ENCODE assay signal across 30 cellular contexts in the genomic region with DNA sequence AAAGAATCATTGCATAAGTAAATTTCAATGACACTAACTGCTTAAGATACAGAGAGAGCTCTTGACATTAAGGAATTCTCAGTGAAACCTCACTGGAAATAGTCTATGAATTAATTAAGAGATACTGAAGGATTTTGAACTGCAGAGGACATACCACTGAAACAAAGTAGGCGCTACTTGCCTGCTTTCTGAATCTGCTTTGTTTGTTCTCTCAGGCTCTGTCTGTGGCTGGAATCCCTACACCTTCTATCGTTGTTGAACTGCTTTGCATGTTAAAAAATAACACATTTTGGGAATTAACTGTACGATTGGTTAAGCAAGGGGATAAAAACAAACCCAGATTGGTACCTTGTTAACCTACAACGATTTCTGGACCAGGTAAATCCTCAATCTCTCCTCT.
"Had no signal": no experiment of that assay in that cellular context is flagged by ENCODE, and none has a peak within 500 bp of the region (broad histone marks: within the 10 kb centered on the region; RNA-seq: fewer than 3 reads in every experiment).

No MANE protein-coding gene starts in this region.

- H3K36me3 Mint-ChIP-seq: activated naive CD4-positive, alpha-beta T cell treated with anti-CD3 and anti-CD28 coated beads, Interleukin-2, amount 10 ng/mL, durations not matched to agents 7 days and 5 days; activated naive CD4-positive, alpha-beta T cell treated with anti-CD3 and anti-CD28 coated beads, Interleukin-2, amount 50 U/mL, for 72 hours; activated naive CD8-positive, alpha-beta T cell treated with anti-CD3 and anti-CD28 coated beads, Interleukin-2, amount 10 ng/mL, durations not matched to agents 7 days and 5 days had no signal

- H3K27ac ChIP-seq: ascending aorta, breast epithelium, cardiac muscle cell, coronary artery, dorsolateral prefrontal cortex had no signal

- H3K27ac Mint-ChIP-seq: activated CD4-positive, alpha-beta memory T cell treated with anti-CD3 and anti-CD28 coated beads, Interleukin-2, amount 10 ng/mL, durations not matched to agents 7 days and 5 days; activated CD4-positive, alpha-beta T cell treated with anti-CD3 and anti-CD28 coated beads for 36 hours; activated CD4-positive, alpha-beta T cell treated with anti-CD3 and anti-CD28 coated beads, Interleukin-2, amount 10 ng/mL, durations not matched to agents 7 days and 5 days; activated naive CD4-positive, alpha-beta T cell treated with anti-CD3 and anti-CD28 coated beads, Interleukin-2, amount 10 ng/mL, durations not matched to agents 7 days and 5 days; activated naive CD4-positive, alpha-beta T cell treated with anti-CD3 and anti-CD28 coated beads, Interleukin-2, amount 50 U/mL, for 72 hours; activated naive CD8-positive, alpha-beta T cell treated with anti-CD3 and anti-CD28 coated beads, Interleukin-2, amount 10 ng/mL, durations not matched to agents 7 days and 5 days; activated T-cell treated with anti-CD3 and anti-CD28 coated beads, Interleukin-2, amount 50 U/mL, for 24 hours; activated T-cell treated with anti-CD3 and anti-CD28 coated beads, Interleukin-2, amount 50 U/mL, for 72 hours; dendritic cell treated with granulocyte-macrophage colony-stimulating factor and Interleukin-4, amounts not matched to agents 40 ng/mL and 50 ng/mL, for 4 days; endodermal cell had no signal

- DNase-seq: activated CD4-positive, alpha-beta memory T cell treated with anti-CD3 and anti-CD28 coated beads, Interleukin-2, amount 10 ng/mL, durations not matched to agents 7 days and 5 days; activated CD4-positive, alpha-beta T cell treated with anti-CD3 and anti-CD28 coated beads for 36 hours; activated CD4-positive, alpha-beta T cell treated with anti-CD3 and anti-CD28 coated beads, Interleukin-2, amount 10 ng/mL, durations not matched to agents 7 days and 5 days; activated CD4-positive, alpha-beta T cell treated with anti-CD3 and anti-CD28 coated beads, Interleukin-2, amount 50 U/mL, for 4 hours; activated CD4-positive, CD25-positive, alpha-beta regulatory T cell; activated CD4-positive, CD25-positive, alpha-beta regulatory T cell treated with anti-CD3 and anti-CD28 coated beads, Interleukin-2, amount 50 U/mL, for 72 hours; activated CD8-positive, alpha-beta memory T cell treated with anti-CD3 and anti-CD28 coated beads, Interleukin-2, amount 50 U/mL, for 48 hours; activated gamma-delta T cell; activated naive CD4-positive, alpha-beta T cell; activated naive CD4-positive, alpha-beta T cell treated with anti-CD3 and anti-CD28 coated beads, Interleukin-2, amount 10 ng/mL, durations not matched to agents 7 days and 5 days; activated naive CD8-positive, alpha-beta T cell treated with anti-CD3 and anti-CD28 coated beads, Interleukin-2, amount 10 ng/mL, durations not matched to agents 7 days and 5 days; activated T-cell treated with anti-CD3 and anti-CD28 coated beads for 4 hours; activated T-cell treated with anti-CD3 and anti-CD28 coated beads, Interleukin-2, amount 50 U/mL, for 24 hours; activated T-cell treated with anti-CD3 and anti-CD28 coated beads, Interleukin-2, amount 50 U/mL, for 72 hours; central memory CD4-positive, alpha-beta T cell; cerebellar nuclear complex; dorsolateral prefrontal cortex; effector memory CD4-positive, alpha-beta T cell; endodermal cell; foreskin fibroblast; T-helper 2 cell had no signal

- FAIRE-seq: frontal cortex had no signal

- H3K9me3 ChIP-seq: ascending aorta, breast epithelium had no signal

- ATAC-seq: activated CD4-positive, alpha-beta T cell treated with anti-CD3 and anti-CD28 coated beads for 36 hours; activated naive CD4-positive, alpha-beta T cell treated with anti-CD3 and anti-CD28 coated beads, Interleukin-2, amount 50 U/mL, for 72 hours; activated T-cell treated with anti-CD3 and anti-CD28 coated beads, Interleukin-2, amount 50 U/mL, for 72 hours; esophagus mucosa had no signal

- H3K4me1 Mint-ChIP-seq: activated CD4-positive, alpha-beta memory T cell treated with anti-CD3 and anti-CD28 coated beads, Interleukin-2, amount 10 ng/mL, durations not matched to agents 7 days and 5 days; activated CD4-positive, alpha-beta T cell treated with anti-CD3 and anti-CD28 coated beads for 36 hours; activated CD4-positive, alpha-beta T cell treated with anti-CD3 and anti-CD28 coated beads, Interleukin-2, amount 10 ng/mL, durations not matched to agents 7 days and 5 days; activated naive CD4-positive, alpha-beta T cell treated with anti-CD3 and anti-CD28 coated beads, Interleukin-2, amount 10 ng/mL, durations not matched to agents 7 days and 5 days; activated naive CD8-positive, alpha-beta T cell treated with anti-CD3 and anti-CD28 coated beads, Interleukin-2, amount 10 ng/mL, durations not matched to agents 7 days and 5 days; endodermal cell had no signal

- H3K27me3 ChIP-seq: ascending aorta, breast epithelium, cardiac muscle cell, dorsolateral prefrontal cortex had no signal

- H3K4me3 Mint-ChIP-seq: activated CD4-positive, alpha-beta memory T cell treated with anti-CD3 and anti-CD28 coated beads, Interleukin-2, amount 10 ng/mL, durations not matched to agents 7 days and 5 days; activated CD4-positive, alpha-beta T cell treated with anti-CD3 and anti-CD28 coated beads for 36 hours; activated CD4-positive, alpha-beta T cell treated with anti-CD3 and anti-CD28 coated beads, Interleukin-2, amount 10 ng/mL, durations not matched to agents 7 days and 5 days; activated naive CD4-positive, alpha-beta T cell treated with anti-CD3 and anti-CD28 coated beads, Interleukin-2, amount 10 ng/mL, durations not matched to agents 7 days and 5 days; activated naive CD8-positive, alpha-beta T cell treated with anti-CD3 and anti-CD28 coated beads, Interleukin-2, amount 10 ng/mL, durations not matched to agents 7 days and 5 days; activated T-cell treated with anti-CD3 and anti-CD28 coated beads, Interleukin-2, amount 50 U/mL, for 24 hours; activated T-cell treated with anti-CD3 and anti-CD28 coated beads, Interleukin-2, amount 50 U/mL, for 72 hours; dendritic cell treated with granulocyte-macrophage colony-stimulating factor and Interleukin-4, amounts not matched to agents 40 ng/mL and 50 ng/mL, for 4 days; endodermal cell had no signal

- H3K27me3 Mint-ChIP-seq: activated CD4-positive, alpha-beta T cell treated with anti-CD3 and anti-CD28 coated beads for 36 hours; activated naive CD4-positive, alpha-beta T cell treated with anti-CD3 and anti-CD28 coated beads, Interleukin-2, amount 10 ng/mL, durations not matched to agents 7 days and 5 days; activated T-cell treated with anti-CD3 and anti-CD28 coated beads, Interleukin-2, amount 50 U/mL, for 24 hours; brain; dendritic cell treated with granulocyte-macrophage colony-stimulating factor and Interleukin-4, amounts not matched to agents 40 ng/mL and 50 ng/mL, for 4 days had no signal

- H3K9me3 Mint-ChIP-seq: activated CD4-positive, alpha-beta memory T cell treated with anti-CD3 and anti-CD28 coated beads, Interleukin-2, amount 10 ng/mL, durations not matched to agents 7 days and 5 days; activated CD4-positive, alpha-beta T cell treated with anti-CD3 and anti-CD28 coated beads, Interleukin-2, amount 10 ng/mL, durations not matched to agents 7 days and 5 days; activated naive CD4-positive, alpha-beta T cell treated with anti-CD3 and anti-CD28 coated beads, Interleukin-2, amount 10 ng/mL, durations not matched to agents 7 days and 5 days; activated naive CD8-positive, alpha-beta T cell treated with anti-CD3 and anti-CD28 coated beads, Interleukin-2, amount 10 ng/mL, durations not matched to agents 7 days and 5 days had no signal

- H3K4me3 ChIP-seq: ascending aorta, breast epithelium, cardiac muscle cell, coronary artery, dorsolateral prefrontal cortex had no signal

- H3K36me3 ChIP-seq: ascending aorta, breast epithelium, cardiac muscle cell had no signal

- H3K4me1 ChIP-seq: ascending aorta, breast epithelium had no signal
